13 cellular contexts compared by ENCODE assay signal in genomic region chr12:13368971-13369370, GRCh38.
"Had no signal": no experiment of that assay in that cellular context is flagged by ENCODE, and none has a peak within 500 bp of the region (broad histone marks: within the 10 kb centered on the region; RNA-seq: fewer than 3 reads in every experiment).

No MANE protein-coding gene starts in this region.

- ATAC-seq: foreskin keratinocyte; left lobe of liver; natural killer cell treated with Interleukin-12 subunit alpha and Interleukin-12 subunit beta and Interleukin-15 and Interleukin-18, amount 100 ng/mL, for 72 hours had no signal

- H3K4me3 ChIP-seq: cardiac muscle cell, upper lobe of left lung had no signal

- H3K9me3 ChIP-seq: upper lobe of left lung had no signal

- H3K4me1 ChIP-seq: foreskin keratinocyte had no signal

- DNase-seq: activated B cell treated with CpG ODN at 0.5 μM for 24 hours; activated CD4-positive, alpha-beta T cell treated with anti-CD3 and anti-CD28 coated beads, Interleukin-2, amount 10 ng/mL, durations not matched to agents 7 days and 5 days; activated CD8-positive, alpha-beta memory T cell treated with anti-CD3 and anti-CD28 coated beads for 24 hours; activated naive CD4-positive, alpha-beta T cell treated with anti-CD3 and anti-CD28 coated beads, Interleukin-2, amount 10 ng/mL, durations not matched to agents 7 days and 5 days; foreskin keratinocyte; head of caudate nucleus; islet precursor cell; stimulated activated CD4-positive, alpha-beta T cell treated with anti-CD3 and anti-CD28 coated beads, Interleukin-2, amount 100 ng/mL, for 48 hours; stimulated activated naive CD4-positive, alpha-beta T cell treated with Interleukin-2 at 50 U/mL for 16 hours had no signal

- H3K36me3 ChIP-seq: cardiac muscle cell, upper lobe of left lung had no signal

- H3K27ac ChIP-seq: cardiac muscle cell, foreskin keratinocyte, upper lobe of left lung had no signal

- H3K27me3 ChIP-seq: upper lobe of left lung had no signal
